28 cellular contexts compared by ENCODE assay signal in the genomic region with DNA sequence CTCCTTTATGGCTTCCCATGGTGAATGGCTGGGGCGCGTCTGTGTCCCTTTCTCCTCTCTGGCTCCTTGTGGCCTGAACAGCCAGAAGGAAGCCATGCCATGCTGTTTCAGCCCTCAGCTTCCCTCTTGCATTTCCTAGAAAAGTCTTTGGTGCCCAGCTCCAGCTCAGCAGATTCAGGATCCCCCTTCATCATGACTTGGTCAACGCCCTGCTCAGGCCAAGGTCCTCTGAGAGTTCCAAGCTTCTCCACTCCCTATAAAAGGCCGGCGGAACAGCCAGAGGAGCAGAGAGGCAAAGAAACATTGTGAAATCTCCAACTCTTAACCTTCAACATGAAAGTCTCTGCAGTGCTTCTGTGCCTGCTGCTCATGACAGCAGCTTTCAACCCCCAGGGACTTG. TPM values are rescaled to one million over a fixed set of nuclear protein-coding genes. Genes with fewer than 3 reads are reported as not detected.
"Had no signal": no experiment of that assay in that cellular context is flagged by ENCODE, and none has a peak within 500 bp of the region (broad histone marks: within the 10 kb centered on the region; RNA-seq: fewer than 3 reads in every experiment).

TSS of gene CCL13 (plus strand) at position 287 of the 400 bp plus-strand sequence. CDS start at position 334, 47 bp downstream.

- H3K36me3 Mint-ChIP-seq: activated CD8-positive, alpha-beta memory T cell treated with anti-CD3 and anti-CD28 coated beads, Interleukin-2, amount 10 ng/mL, durations not matched to agents 7 days and 5 days; immature natural killer cell; neural progenitor cell; type B pancreatic cell had no signal

- H3K4me1 Mint-ChIP-seq: immature natural killer cell, neural progenitor cell had no signal

- H3K4me3 ChIP-seq: body of pancreas, neural progenitor cell, SJSA1, spleen had no signal

- H3K27ac Mint-ChIP-seq: activated CD4-positive, alpha-beta T cell treated with anti-CD3 and anti-CD28 coated beads, Interleukin-2, amount 10 ng/mL, durations not matched to agents 7 days and 5 days; activated CD8-positive, alpha-beta memory T cell treated with anti-CD3 and anti-CD28 coated beads, Interleukin-2, amount 10 ng/mL, durations not matched to agents 7 days and 5 days; activated CD8-positive, alpha-beta T cell treated with anti-CD3 and anti-CD28 coated beads for 36 hours; activated naive CD8-positive, alpha-beta T cell treated with anti-CD3 and anti-CD28 coated beads, Interleukin-2, amount 50 U/mL, for 24 hours; immature natural killer cell; neural progenitor cell; T-helper 1 cell treated with Interleukin-12 subunit alpha and Interleukin-12 subunit beta and Interleukin-4 antibody, amounts not matched to agents 30 μg/mL and 1 μg/mL, for 36 hours; type B pancreatic cell had no signal

- H3K36me3 ChIP-seq: neural progenitor cell, SJSA1, spleen had no signal

- ATAC-seq: activated CD8-positive, alpha-beta memory T cell treated with anti-CD3 and anti-CD28 coated beads, Interleukin-2, amount 10 ng/mL, durations not matched to agents 7 days and 5 days; activated CD8-positive, alpha-beta T cell treated with anti-CD3 and anti-CD28 coated beads for 36 hours; activated naive CD8-positive, alpha-beta T cell treated with anti-CD3 and anti-CD28 coated beads, Interleukin-2, amount 50 U/mL, for 24 hours; body of pancreas; foreskin keratinocyte; naive thymus-derived CD8-positive, alpha-beta T cell had no signal

- H3K4me3 Mint-ChIP-seq: activated CD4-positive, alpha-beta T cell treated with anti-CD3 and anti-CD28 coated beads, Interleukin-2, amount 10 ng/mL, durations not matched to agents 7 days and 5 days; activated CD8-positive, alpha-beta memory T cell treated with anti-CD3 and anti-CD28 coated beads, Interleukin-2, amount 10 ng/mL, durations not matched to agents 7 days and 5 days; activated CD8-positive, alpha-beta T cell treated with anti-CD3 and anti-CD28 coated beads for 36 hours; activated naive CD8-positive, alpha-beta T cell treated with anti-CD3 and anti-CD28 coated beads, Interleukin-2, amount 50 U/mL, for 24 hours; immature natural killer cell; naive thymus-derived CD8-positive, alpha-beta T cell; neural progenitor cell; T-helper 1 cell treated with Interleukin-12 subunit alpha and Interleukin-12 subunit beta and Interleukin-4 antibody, amounts not matched to agents 30 μg/mL and 1 μg/mL, for 36 hours; type B pancreatic cell had no signal

- H3K9ac ChIP-seq: neural progenitor cell had no signal

- DNase-seq: activated CD4-positive, alpha-beta T cell treated with anti-CD3 and anti-CD28 coated beads, Interleukin-2, amount 10 ng/mL, durations not matched to agents 7 days and 5 days; activated CD4-positive, CD25-positive, alpha-beta regulatory T cell; activated CD8-positive, alpha-beta memory T cell treated with anti-CD3 and anti-CD28 coated beads, Interleukin-2, amount 10 ng/mL, durations not matched to agents 7 days and 5 days; activated CD8-positive, alpha-beta T cell treated with anti-CD3 and anti-CD28 coated beads for 36 hours; activated gamma-delta T cell; activated naive CD4-positive, alpha-beta T cell treated with anti-CD3 and anti-CD28 coated beads, Interleukin-2, amount 50 U/mL, for 16 hours; activated naive CD8-positive, alpha-beta T cell treated with anti-CD3 and anti-CD28 coated beads, Interleukin-2, amount 50 U/mL, for 24 hours; activated T-cell treated with anti-CD3 and anti-CD28 coated beads for 4 hours; anterior cingulate cortex; body of pancreas; caudate nucleus; dermis blood vessel endothelial cell; effector CD8-positive, alpha-beta T cell; erythroblast; foreskin keratinocyte; immature natural killer cell; kidney glomerular epithelial cell; naive thymus-derived CD8-positive, alpha-beta T cell; posterior cingulate gyrus; spleen; stimulated activated CD4-positive, alpha-beta T cell treated with anti-CD3 and anti-CD28 coated beads, Interleukin-4, amount 100 ng/mL, for 1 hour; stimulated activated naive CD4-positive, alpha-beta T cell; substantia nigra; T1000 had no signal

- H3K27ac ChIP-seq: body of pancreas, foreskin keratinocyte, neural progenitor cell, SJSA1, spleen had no signal

- H3K9me3 ChIP-seq: body of pancreas, SJSA1 had no signal

- H3K27me3 ChIP-seq: body of pancreas, foreskin keratinocyte, neural progenitor cell, spleen had no signal

- H3K4me2 ChIP-seq: neural progenitor cell had no signal

- H3K4me1 ChIP-seq: body of pancreas, foreskin keratinocyte, neural progenitor cell, SJSA1 had no signal

- H3K9me3 Mint-ChIP-seq: activated CD4-positive, alpha-beta T cell treated with anti-CD3 and anti-CD28 coated beads, Interleukin-2, amount 10 ng/mL, durations not matched to agents 7 days and 5 days; activated naive CD8-positive, alpha-beta T cell treated with anti-CD3 and anti-CD28 coated beads, Interleukin-2, amount 50 U/mL, for 24 hours; immature natural killer cell; T-helper 1 cell treated with Interleukin-12 subunit alpha and Interleukin-12 subunit beta and Interleukin-4 antibody, amounts not matched to agents 30 μg/mL and 1 μg/mL, for 36 hours; type B pancreatic cell had no signal

- H2AFZ ChIP-seq: neural progenitor cell had no signal

RNA-seq across cellular contexts. Expression of gene CCL13, which starts in this region (rescaled TPM):
- total RNA-seq: activated CD4-positive, alpha-beta T cell treated with anti-CD3 and anti-CD28 coated beads, Interleukin-2, amount 10 ng/mL, durations not matched to agents 7 days and 5 days; activated CD8-positive, alpha-beta memory T cell treated with anti-CD3 and anti-CD28 coated beads, Interleukin-2, amount 10 ng/mL, durations not matched to agents 7 days and 5 days; activated CD8-positive, alpha-beta T cell treated with anti-CD3 and anti-CD28 coated beads for 36 hours; body of pancreas; dermis blood vessel endothelial cell; foreskin keratinocyte; naive thymus-derived CD8-positive, alpha-beta T cell; SJSA1; spleen had no signal
